Comparison of ENCODE assay signal across 9 cellular contexts in the genomic region with DNA sequence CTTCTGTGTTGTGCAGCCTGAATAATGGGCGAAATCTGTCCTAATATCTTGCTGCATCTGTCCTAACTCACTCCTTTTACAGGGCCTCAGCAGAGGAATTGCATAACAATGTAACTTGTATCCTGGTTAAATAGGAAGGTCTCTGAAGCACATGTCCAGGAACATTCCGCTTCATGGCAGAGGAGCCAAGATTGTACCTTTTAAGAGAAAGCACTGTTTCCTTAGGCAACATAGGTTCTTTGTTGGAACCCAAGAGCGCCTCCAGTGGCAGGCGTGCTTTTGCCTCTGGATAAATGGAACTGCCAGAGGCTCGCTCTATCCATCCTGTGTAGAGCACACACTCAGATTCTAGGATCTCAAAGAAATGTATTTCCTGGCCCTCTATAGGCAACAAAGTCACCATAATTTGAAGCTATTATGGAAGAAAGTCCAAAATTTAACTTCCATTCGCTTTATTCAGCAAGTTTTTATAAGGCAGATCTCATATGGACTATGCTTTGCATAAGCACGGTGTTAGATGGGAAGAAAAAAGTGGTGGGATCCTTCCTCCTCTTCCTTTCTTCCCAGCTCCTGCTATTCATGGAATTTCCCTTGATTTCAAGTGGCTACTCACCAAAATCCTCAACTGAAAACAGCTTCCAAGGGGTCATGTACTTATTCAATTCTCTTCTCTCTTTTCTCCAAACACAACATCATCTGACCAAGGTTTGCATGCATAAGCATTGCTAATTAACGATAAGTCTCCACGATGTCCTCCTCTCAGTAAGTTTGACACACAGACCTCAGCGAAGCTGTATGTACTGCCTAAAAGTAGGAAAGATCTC. TPM values are rescaled to one million over a fixed set of nuclear protein-coding genes. Genes with fewer than 3 reads are reported as not detected.
DNase-seq lines count a peak whose midpoint lies in the region; ATAC-seq and TF ChIP-seq lines count a peak whose summit lies in the region.
"Had no signal": no experiment of that assay in that cellular context is flagged by ENCODE, and none has a peak within 500 bp of the region (broad histone marks: within the 10 kb centered on the region; RNA-seq: fewer than 3 reads in every experiment).

A gene with protein sequence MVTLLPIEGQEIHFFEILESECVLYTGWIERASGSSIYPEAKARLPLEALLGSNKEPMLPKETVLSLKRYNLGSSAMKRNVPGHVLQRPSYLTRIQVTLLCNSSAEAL (minus strand): TSS at position 696 of the 824 bp plus-strand sequence. CDS start 293 bp downstream, at position 403.

- intact Hi-C loops in adrenal gland (cut with DNase I), result no loop called here

- no peaks in the 10 kb centered on the region for H3K36me3 ChIP-seq in adrenal gland (replicated peaks in 1 of 2)
- no peaks in the 10 kb centered on the region for H3K36me3 ChIP-seq in tibial nerve
- H3K36me3 ChIP-seq: BLaER1 had no signal

- TF ChIP-seq EP300 in tibial nerve (IDR thresholded peaks at IDR 0.05), result peak in 1 of 2 donors; percentile 51

- ATAC-seq in GM19023 (IDR thresholded peaks at IDR 0.05; ENCODE audit: unreplicated experiment) (no peak), HG02642 (IDR thresholded peaks at IDR 0.05; ENCODE audit: poor library complexity, unreplicated experiment) (no peak)

- H3K27me3 ChIP-seq in adrenal gland, result no peaks in the 10 kb centered on the region
- no peaks in the 10 kb centered on the region for H3K27me3 ChIP-seq in tibial nerve
- H3K27me3 ChIP-seq: BLaER1 had no signal

- TF ChIP-seq CTCF in adrenal gland (IDR thresholded peaks at IDR 0.05), result peak; percentile 22 to 43 (median 30)
- peak; percentile 13 to 52 (median 44) for TF ChIP-seq CTCF in tibial nerve (IDR thresholded peaks at IDR 0.05)

- H3K4me3 ChIP-seq in adrenal gland, result no peak within 1 kb of the TSS
- H3K4me3 ChIP-seq in tibial nerve, result no peak within 1 kb of the TSS
- H3K4me3 ChIP-seq: BLaER1 had no signal

- peak; percentile 26 for DNase-seq in NCI-H748 (lab: John Stamatoyannopoulos, UW; ENCODE audit: unreplicated experiment)
- no peak for DNase-seq in NCI-H748 treated with DMSO at 0.1 percent for 48 hours (lab: John Stamatoyannopoulos, UW)
- DNase-seq in adrenal gland, result peak in 5 of 7 donors; percentile 24 to 67 (median 38)
- peak; percentile 56 for DNase-seq in iris pigment epithelial cell (ENCODE audit: low read depth)
- peak; percentile 42 to 64 for DNase-seq in tibial nerve (ENCODE audit: low spot score in 2 of 2)
- DNase-seq in HCEC 1CT, result no peak

- WGBS in adrenal gland, 4 donors, result 67 to 72% (median 71%) methylated on average over 10 of the region's 10 CpGs
- 73 to 77% methylated on average over 10 of the region's 10 CpGs for WGBS in tibial nerve, 2 donors

- H3K9me3 ChIP-seq in adrenal gland (replicated peaks in 1 of 3) (no peaks in the 10 kb centered on the region), tibial nerve (no peaks in the 10 kb centered on the region)
- H3K9me3 ChIP-seq: BLaER1 had no signal

- H3K27ac ChIP-seq in adrenal gland (no peak within 1 kb of the TSS), tibial nerve (peak within 1 kb of the TSS in 2 of 4 donors; percentile 82 to 86)
- H3K27ac ChIP-seq: BLaER1 had no signal

- no peak for TF ChIP-seq POLR2A in adrenal gland (IDR thresholded peaks at IDR 0.05)
- TF ChIP-seq POLR2A in tibial nerve (IDR thresholded peaks at IDR 0.05), result no peak

- H3K4me1 ChIP-seq in adrenal gland (replicated peaks in 1 of 2), result no peaks in the 10 kb centered on the region
- peaks cover 0 to 43% (median 4%) of the 10 kb centered on the region in 4 donors for H3K4me1 ChIP-seq in tibial nerve
- H3K4me1 ChIP-seq: BLaER1 had no signal

RNA-seq across cellular contexts. Expression of the gene that starts here (rescaled TPM):
- 1 to 10 TPM in 2 of 8 donors, under 1 TPM in 2, not detected in 4; 0.27 to 5.9 (median 2.1) TPM for total RNA-seq in adrenal gland
- polyA plus RNA-seq in adrenal gland, result not detected
- 1 to 10 TPM; 1.7 to 7.0 (median 4.8) TPM for total RNA-seq in tibial nerve

Comparison
In these comparisons a context has a peak if more than half of its experiments do, and no peak if none do; other contexts are left out.
1. DNase-seq: peak in NCI-H748 (single experiment), adrenal gland (5 of 7), iris pigment epithelial cell (single experiment) and tibial nerve (2 of 2); none in NCI-H748 treated with DMSO at 0.1 percent for 48 hours (single experiment) and HCEC 1CT (single experiment).